Comparison of ENCODE assay signal across 1 cellular context in the genomic region with DNA sequence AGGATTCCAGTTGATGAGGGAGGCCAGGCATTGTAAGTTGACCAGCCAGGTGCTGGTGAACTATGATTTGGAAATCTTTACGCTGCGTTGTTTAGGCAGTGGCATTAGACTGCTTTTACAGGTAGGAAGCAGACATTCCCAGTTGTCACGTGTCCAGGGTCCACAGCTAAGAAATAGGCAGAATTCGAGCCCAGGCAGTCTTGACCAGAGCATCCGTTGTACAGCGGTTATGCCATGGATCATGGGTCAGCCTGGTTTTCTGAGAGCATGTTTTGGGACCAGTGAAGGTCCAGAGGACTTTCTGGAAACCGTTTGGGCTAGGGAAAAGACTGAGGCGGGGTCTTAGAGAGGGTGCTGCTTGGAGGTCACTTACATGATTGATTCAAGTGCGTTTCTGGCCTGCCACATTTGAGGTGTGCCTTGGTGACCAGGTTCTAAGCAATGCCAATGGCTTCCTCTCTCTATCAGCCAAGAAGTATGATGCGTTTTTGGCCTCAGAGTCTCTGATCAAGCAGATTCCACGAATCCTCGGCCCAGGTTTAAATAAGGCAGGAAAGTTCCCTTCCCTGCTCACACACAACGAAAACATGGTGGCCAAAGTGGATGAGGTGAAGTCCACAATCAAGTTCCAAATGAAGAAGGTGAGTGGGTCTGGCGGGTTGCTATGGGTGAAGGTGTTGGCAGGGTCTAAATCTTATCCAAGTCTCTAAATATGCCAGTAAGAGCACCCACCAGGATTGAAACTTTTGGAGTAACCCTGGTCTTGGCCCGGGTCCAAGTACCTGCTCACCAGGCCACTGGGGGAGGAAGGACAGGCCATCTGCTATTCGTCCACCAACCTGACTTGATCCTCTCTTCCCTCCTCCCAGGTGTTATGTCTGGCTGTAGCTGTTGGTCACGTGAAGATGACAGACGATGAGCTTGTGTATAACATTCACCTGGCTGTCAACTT.
TF ChIP-seq lines count a peak whose summit lies in the region.

No MANE protein-coding gene starts in this region.

TF ChIP-seq in HepG2, 621 proteins besides CTCF, POLR2A, EP300 and RAD21 (continued from another document):
- no peak for TF ChIP-seq FOXP4 (CRISPR knock-in tag; IDR thresholded peaks at IDR 0.05)
- no peak for TF ChIP-seq TCF7 (IDR thresholded peaks at IDR 0.05; ENCODE audit: low read depth)
- TF ChIP-seq KLF6 (CRISPR knock-in tag; IDR thresholded peaks at IDR 0.05) = no peak
- no peak for TF ChIP-seq NBN (conservative IDR thresholded peaks at IDR 0.05)
- TF ChIP-seq, protein P1, sequence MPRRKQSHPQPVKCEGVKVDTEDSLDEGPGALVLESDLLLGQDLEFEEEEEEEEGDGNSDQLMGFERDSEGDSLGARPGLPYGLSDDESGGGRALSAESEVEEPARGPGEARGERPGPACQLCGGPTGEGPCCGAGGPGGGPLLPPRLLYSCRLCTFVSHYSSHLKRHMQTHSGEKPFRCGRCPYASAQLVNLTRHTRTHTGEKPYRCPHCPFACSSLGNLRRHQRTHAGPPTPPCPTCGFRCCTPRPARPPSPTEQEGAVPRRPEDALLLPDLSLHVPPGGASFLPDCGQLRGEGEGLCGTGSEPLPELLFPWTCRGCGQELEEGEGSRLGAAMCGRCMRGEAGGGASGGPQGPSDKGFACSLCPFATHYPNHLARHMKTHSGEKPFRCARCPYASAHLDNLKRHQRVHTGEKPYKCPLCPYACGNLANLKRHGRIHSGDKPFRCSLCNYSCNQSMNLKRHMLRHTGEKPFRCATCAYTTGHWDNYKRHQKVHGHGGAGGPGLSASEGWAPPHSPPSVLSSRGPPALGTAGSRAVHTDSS (CRISPR knock-in tag; conservative IDR thresholded peaks at IDR 0.05) = no peak
- TF ChIP-seq LBX2 (CRISPR knock-in tag; IDR thresholded peaks at IDR 0.05; ENCODE audit: borderline replicate concordance) = no peak
- no peak for TF ChIP-seq ZFAT (CRISPR knock-in tag; conservative IDR thresholded peaks at IDR 0.05)
- TF ChIP-seq CEBPG (CRISPR knock-in tag; IDR thresholded peaks at IDR 0.05) = no peak
- no peak for TF ChIP-seq ZNF335 (CRISPR knock-in tag; IDR thresholded peaks at IDR 0.05)
- no peak for TF ChIP-seq GABPB1 (CRISPR knock-in tag; IDR thresholded peaks at IDR 0.05)
- no peak for TF ChIP-seq TFDP2 (CRISPR knock-in tag; IDR thresholded peaks at IDR 0.05)
- TF ChIP-seq TEAD2 (CRISPR knock-in tag; IDR thresholded peaks at IDR 0.05) = peak; percentile 12; the same call in 1 of the 2 replicates
- TF ChIP-seq MED8 (CRISPR knock-in tag; IDR thresholded peaks at IDR 0.05; ENCODE audit: insufficient replicate concordance) = no peak
- TF ChIP-seq ZSCAN21 (CRISPR knock-in tag; IDR thresholded peaks at IDR 0.05; ENCODE audit: borderline replicate concordance) = no peak
- TF ChIP-seq PHF20 (CRISPR knock-in tag; IDR thresholded peaks at IDR 0.05) = no peak
- no peak for TF ChIP-seq TOE1 (CRISPR knock-in tag; IDR thresholded peaks at IDR 0.05)
- no peak for TF ChIP-seq SMYD3 (CRISPR knock-in tag; IDR thresholded peaks at IDR 0.05)
- TF ChIP-seq NR2F1 (CRISPR knock-in tag; IDR thresholded peaks at IDR 0.05) = no peak
- 0 out of 2 replicates have a peak, but pooled peaks have one; percentile 45 for TF ChIP-seq CSRNP1 (CRISPR knock-in tag; IDR thresholded peaks at IDR 0.05)
- TF ChIP-seq MTF1 (CRISPR knock-in tag; IDR thresholded peaks at IDR 0.05) = no peak
- TF ChIP-seq SMAD1 (CRISPR knock-in tag; IDR thresholded peaks at IDR 0.05; ENCODE audit: borderline replicate concordance, low read depth) = no peak
- TF ChIP-seq ZNF432 (CRISPR knock-in tag; IDR thresholded peaks at IDR 0.05; ENCODE audit: borderline replicate concordance) = no peak
- no peak for TF ChIP-seq TOPORS (CRISPR knock-in tag; IDR thresholded peaks at IDR 0.05)
- TF ChIP-seq ZFYVE20 (CRISPR knock-in tag; IDR thresholded peaks at IDR 0.05; ENCODE audit: borderline replicate concordance, low read depth) = no peak
- TF ChIP-seq KLF15 (CRISPR knock-in tag; IDR thresholded peaks at IDR 0.05; ENCODE audit: borderline replicate concordance) = peak; percentile 71; the same call in 1 of the 2 replicates
- no peak for TF ChIP-seq GTF2F1 (IDR thresholded peaks at IDR 0.05; ENCODE audit: low read length)
- TF ChIP-seq, protein P2, sequence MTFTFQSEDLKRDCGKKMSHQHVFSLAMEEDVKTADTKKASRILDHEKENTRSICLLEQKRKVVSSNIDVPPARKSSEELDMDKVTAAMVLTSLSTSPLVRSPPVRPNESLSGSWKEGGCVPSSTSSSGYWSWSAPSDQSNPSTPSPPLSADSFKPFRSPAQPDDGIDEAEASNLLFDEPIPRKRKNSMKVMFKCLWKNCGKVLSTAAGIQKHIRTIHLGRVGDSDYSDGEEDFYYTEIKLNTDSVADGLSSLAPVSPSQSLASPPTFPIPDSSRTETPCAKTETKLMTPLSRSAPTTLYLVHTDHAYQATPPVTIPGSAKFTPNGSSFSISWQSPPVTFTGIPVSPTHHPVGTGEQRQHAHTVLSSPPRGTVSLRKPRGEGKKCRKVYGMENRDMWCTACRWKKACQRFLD (CRISPR knock-in tag; IDR thresholded peaks at IDR 0.05; ENCODE audit: borderline replicate concordance) = no peak
- no peak for TF ChIP-seq KDM1A (CRISPR knock-in tag; IDR thresholded peaks at IDR 0.05)
- TF ChIP-seq ZSCAN31 (CRISPR knock-in tag; IDR thresholded peaks at IDR 0.05; ENCODE audit: low read depth) = no peak
- TF ChIP-seq, protein P3, sequence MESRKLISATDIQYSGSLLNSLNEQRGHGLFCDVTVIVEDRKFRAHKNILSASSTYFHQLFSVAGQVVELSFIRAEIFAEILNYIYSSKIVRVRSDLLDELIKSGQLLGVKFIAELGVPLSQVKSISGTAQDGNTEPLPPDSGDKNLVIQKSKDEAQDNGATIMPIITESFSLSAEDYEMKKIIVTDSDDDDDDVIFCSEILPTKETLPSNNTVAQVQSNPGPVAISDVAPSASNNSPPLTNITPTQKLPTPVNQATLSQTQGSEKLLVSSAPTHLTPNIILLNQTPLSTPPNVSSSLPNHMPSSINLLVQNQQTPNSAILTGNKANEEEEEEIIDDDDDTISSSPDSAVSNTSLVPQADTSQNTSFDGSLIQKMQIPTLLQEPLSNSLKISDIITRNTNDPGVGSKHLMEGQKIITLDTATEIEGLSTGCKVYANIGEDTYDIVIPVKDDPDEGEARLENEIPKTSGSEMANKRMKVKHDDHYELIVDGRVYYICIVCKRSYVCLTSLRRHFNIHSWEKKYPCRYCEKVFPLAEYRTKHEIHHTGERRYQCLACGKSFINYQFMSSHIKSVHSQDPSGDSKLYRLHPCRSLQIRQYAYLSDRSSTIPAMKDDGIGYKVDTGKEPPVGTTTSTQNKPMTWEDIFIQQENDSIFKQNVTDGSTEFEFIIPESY (CRISPR knock-in tag; IDR thresholded peaks at IDR 0.05) = no peak
- TF ChIP-seq ZNF251 (CRISPR knock-in tag; IDR thresholded peaks at IDR 0.05) = no peak
- TF ChIP-seq ZNF512B (CRISPR knock-in tag; IDR thresholded peaks at IDR 0.05; ENCODE audit: borderline replicate concordance) = no peak
- TF ChIP-seq MZF1 (CRISPR knock-in tag; IDR thresholded peaks at IDR 0.05; ENCODE audit: borderline replicate concordance) = no peak
- no peak for TF ChIP-seq CENPX (CRISPR knock-in tag; IDR thresholded peaks at IDR 0.05)
